ENCODE assay signal across 12 cellular contexts in genomic region chr5:151130922-151131891, GRCh38. TPM values are rescaled to one million over a fixed set of nuclear protein-coding genes. Genes with fewer than 3 reads are reported as not detected.
DNase-seq lines count a peak whose midpoint lies in the region; ATAC-seq and TF ChIP-seq lines count a peak whose summit lies in the region.
"Had no signal": no experiment of that assay in that cellular context is flagged by ENCODE, and none has a peak within 500 bp of the region (broad histone marks: within the 10 kb centered on the region; RNA-seq: fewer than 3 reads in every experiment).

No MANE protein-coding gene starts in this region.

- H3K27ac Mint-ChIP-seq in CD14-positive monocyte (peak overlapping the region in 6 of 7 donors; percentile 77 to 90 (median 86)), naive B cell (peak overlapping the region; percentile 77 to 94 (median 85))
- H3K27ac Mint-ChIP-seq in activated naive CD8-positive, alpha-beta T cell, result peak overlapping the region; percentile 94

- H3K27me3 Mint-ChIP-seq in CD14-positive monocyte (ENCODE audit: low read depth in 3 of 3), result peaks cover 0 to 2% (median 0%) of the 10 kb centered on the region in 3 donors
- no peaks in the 10 kb centered on the region for H3K27me3 Mint-ChIP-seq in activated naive CD8-positive, alpha-beta T cell
- no peaks in the 10 kb centered on the region for H3K27me3 Mint-ChIP-seq in naive B cell

- ATAC-seq in naive B cell (ENCODE audit: low read depth in 2 of 2) (no peak), GM18861 (IDR thresholded peaks at IDR 0.05; ENCODE audit: unreplicated experiment) (no peak), HG03460 (IDR thresholded peaks at IDR 0.05; ENCODE audit: unreplicated experiment) (no peak)
- ATAC-seq: Right ventricle myocardium inferior had no signal

- no peak for DNase-seq in CD14-positive monocyte (ENCODE audit: low spot score)
- DNase-seq in DMS53 treated with DMSO at 0.1 percent for 48 hours (lab: John Stamatoyannopoulos, UW; ENCODE audit: unreplicated experiment), result peak; percentile 87
- DNase-seq in naive B cell, result no peak
- DNase-seq in NCI-H187 treated with DMSO at 0.1 percent for 48 hours (lab: John Stamatoyannopoulos, UW), result no peak
- DNase-seq in epidermal melanocyte (ENCODE audit: insufficient read length, low spot score), result no peak
- DNase-seq: activated CD4-positive, alpha-beta T cell treated with anti-CD3 and anti-CD28 coated beads for 1 hour; H9; NCI-H2227 treated with DMSO at 0.1 percent for 48 hours had no signal

- intact Hi-C loops in CD14-positive monocyte (cut with micrococcal nuclease), result no loop called here

- H3K4me1 Mint-ChIP-seq in CD14-positive monocyte (peaks cover 58% of the 10 kb centered on the region), naive B cell (peaks cover 78 to 96% (median 88%) of the 10 kb centered on the region in 3 donors)
- peaks cover 77% of the 10 kb centered on the region for H3K4me1 Mint-ChIP-seq in activated naive CD8-positive, alpha-beta T cell (ENCODE audit: low read depth)

- H3K9me3 Mint-ChIP-seq in CD14-positive monocyte (peaks cover 0 to 3% (median 0%) of the 10 kb centered on the region in 7 donors), naive B cell (no peaks in the 10 kb centered on the region)
- no peaks in the 10 kb centered on the region for H3K9me3 Mint-ChIP-seq in activated naive CD8-positive, alpha-beta T cell (ENCODE audit: low read depth)
- H3K9me3 Mint-ChIP-seq: H9 had no signal

- TF ChIP-seq CTCF in CD14-positive monocyte (IDR thresholded peaks at IDR 0.05), result no peak

- peaks cover 76 to 88% of the 10 kb centered on the region in 2 donors for H3K36me3 Mint-ChIP-seq in CD14-positive monocyte
- H3K36me3 Mint-ChIP-seq in activated naive CD8-positive, alpha-beta T cell, result peaks cover 13% of the 10 kb centered on the region
- H3K36me3 Mint-ChIP-seq in naive B cell, result peaks cover 33 to 66% of the 10 kb centered on the region in 2 donors

- H3K4me3 Mint-ChIP-seq in CD14-positive monocyte (no peak overlapping the region), naive B cell (peak overlapping the region in 2 of 8 donors; percentile 29 to 35)
- H3K4me3 Mint-ChIP-seq in activated naive CD8-positive, alpha-beta T cell, result peak overlapping the region; percentile 59
- H3K4me3 Mint-ChIP-seq: H9 had no signal

RNA-seq across cellular contexts. Expression of gene ANXA6, which starts 26.4 kb away (rescaled TPM):
- polyA plus RNA-seq in CD14-positive monocyte (100 to 1,000 TPM in 1 of 2 donors, 10 to 100 TPM in 1; 93.5 to 124 TPM), naive B cell (ENCODE audit: low read depth in 6 of 6) (100 to 1,000 TPM; 183 to 442 (median 326) TPM)

RNA-seq across cellular contexts. Expression of gene TNIP1, which starts 50.4 kb away (rescaled TPM):
- polyA plus RNA-seq in CD14-positive monocyte (10 to 100 TPM; 30.8 to 46.4 TPM), naive B cell (ENCODE audit: low read depth in 6 of 6) (10 to 100 TPM; 36.2 to 68.2 (median 55.5) TPM)
